Comparison of ENCODE assay signal across 15 cellular contexts in the genomic region with DNA sequence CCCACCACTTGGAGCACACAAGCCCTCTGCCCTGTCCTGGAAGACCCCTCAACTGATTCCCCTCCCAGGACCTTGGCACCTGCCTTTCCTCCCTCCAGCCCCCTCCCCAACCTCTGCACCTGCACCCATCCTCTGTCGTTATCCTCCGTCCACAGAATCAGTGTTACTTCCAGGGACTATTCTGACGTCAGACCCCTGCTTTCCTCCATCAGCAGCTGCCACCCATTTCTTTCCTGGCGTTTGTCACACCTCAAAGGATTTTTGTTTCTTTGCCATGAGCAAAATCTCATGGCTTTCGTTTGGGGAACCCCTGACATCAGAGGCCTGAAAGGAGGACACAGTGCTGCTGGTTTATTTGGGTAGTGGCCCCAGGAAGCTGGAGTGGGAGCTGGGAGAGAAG.
DNase-seq lines count a peak whose midpoint lies in the region; ATAC-seq lines count a peak whose summit lies in the region.
"Had no signal": no experiment of that assay in that cellular context is flagged by ENCODE, and none has a peak within 500 bp of the region (broad histone marks: within the 10 kb centered on the region; RNA-seq: fewer than 3 reads in every experiment).

No MANE protein-coding gene starts in this region.

- H3K4ac ChIP-seq in trophoblast cell (ENCODE audit: low read depth, low read length), result no peak overlapping the region

- ATAC-seq in activated naive CD4-positive, alpha-beta T cell treated with anti-CD3 and anti-CD28 coated beads, Interleukin-2, amount 50 U/mL, for 72 hours, result no peak
- ATAC-seq: CD8-positive, alpha-beta T cell; HCT116 had no signal

- H2AK5ac ChIP-seq in trophoblast cell (ENCODE audit: low read length), result no peak overlapping the region

- intact Hi-C loops in activated T-helper 2 cell treated with anti-CD3 and anti-CD28 coated beads, Interferon-gamma antibody, Interleukin-2, Interleukin-4, amounts not matched to agents 10 μg/mL and 5 μg/mL and 100 μg/mL, durations not matched to agents 14 hours and 24 hours and 36 hours (cut with micrococcal nuclease), result no loop called here
- intact Hi-C loops in dendritic cell treated with granulocyte-macrophage colony-stimulating factor and Interleukin-4, amounts not matched to agents 40 ng/mL and 50 ng/mL, for 4 days (cut with micrococcal nuclease), result no loop called here

- no peak overlapping the region for H3K14ac ChIP-seq in trophoblast cell (ENCODE audit: low read length)

- DNase-seq in activated naive CD4-positive, alpha-beta T cell treated with anti-CD3 and anti-CD28 coated beads, Interleukin-2, amount 50 U/mL, for 72 hours (ENCODE audit: low spot score in 2 of 2), result no peak
- DNase-seq in activated naive CD4-positive, alpha-beta T cell (lab: John Stamatoyannopoulos, UW), result no peak
- DNase-seq in activated T-helper 2 cell treated with anti-CD3 and anti-CD28 coated beads, Interferon-gamma antibody, Interleukin-2, Interleukin-4, amounts not matched to agents 10 μg/mL and 5 μg/mL and 100 μg/mL, durations not matched to agents 14 hours and 24 hours and 36 hours (ENCODE audit: low spot score), result no peak
- no peak for DNase-seq in trophoblast cell
- no peak for DNase-seq in GM03348 (ENCODE audit: low spot score)
- no peak for DNase-seq in NCI-H2107 (lab: John Stamatoyannopoulos, UW)
- DNase-seq: CD8-positive, alpha-beta T cell; COR-L47; DMS153; DMS79 treated with DMSO at 0.1 percent for 48 hours; GDM1; IMR-90 had no signal

- peaks cover 0 to 7% of the 10 kb centered on the region in 2 donors for H3K36me3 Mint-ChIP-seq in activated naive CD4-positive, alpha-beta T cell treated with anti-CD3 and anti-CD28 coated beads, Interleukin-2, amount 50 U/mL, for 72 hours
- H3K36me3 Mint-ChIP-seq in activated T-helper 2 cell treated with anti-CD3 and anti-CD28 coated beads, Interferon-gamma antibody, Interleukin-2, Interleukin-4, amounts not matched to agents 10 μg/mL and 5 μg/mL and 100 μg/mL, durations not matched to agents 14 hours and 24 hours and 36 hours (ENCODE audit: low read depth), result peaks cover 6% of the 10 kb centered on the region
- H3K36me3 Mint-ChIP-seq in dendritic cell treated with granulocyte-macrophage colony-stimulating factor and Interleukin-4, amounts not matched to agents 40 ng/mL and 50 ng/mL, for 4 days (ENCODE audit: low read depth), result peaks cover 12% of the 10 kb centered on the region
- H3K36me3 Mint-ChIP-seq: CD8-positive, alpha-beta T cell had no signal

- H3K4me1 Mint-ChIP-seq in activated T-helper 2 cell treated with anti-CD3 and anti-CD28 coated beads, Interferon-gamma antibody, Interleukin-2, Interleukin-4, amounts not matched to agents 10 μg/mL and 5 μg/mL and 100 μg/mL, durations not matched to agents 14 hours and 24 hours and 36 hours (ENCODE audit: low read depth), result peaks cover 40% of the 10 kb centered on the region
- H3K4me1 Mint-ChIP-seq in dendritic cell treated with granulocyte-macrophage colony-stimulating factor and Interleukin-4, amounts not matched to agents 40 ng/mL and 50 ng/mL, for 4 days (ENCODE audit: low read depth), result peaks cover 79% of the 10 kb centered on the region

- H2AFZ ChIP-seq in trophoblast cell (ENCODE audit: insufficient read depth, low read length, poor library complexity), result no peak overlapping the region

- no peaks in the 10 kb centered on the region for H3K9me3 ChIP-seq in trophoblast cell (ENCODE audit: insufficient read depth, low read depth, low read length)

- H3K9me3 Mint-ChIP-seq in activated naive CD4-positive, alpha-beta T cell treated with anti-CD3 and anti-CD28 coated beads, Interleukin-2, amount 50 U/mL, for 72 hours, result no peaks in the 10 kb centered on the region
- no peaks in the 10 kb centered on the region for H3K9me3 Mint-ChIP-seq in activated T-helper 2 cell treated with anti-CD3 and anti-CD28 coated beads, Interferon-gamma antibody, Interleukin-2, Interleukin-4, amounts not matched to agents 10 μg/mL and 5 μg/mL and 100 μg/mL, durations not matched to agents 14 hours and 24 hours and 36 hours
- no peaks in the 10 kb centered on the region for H3K9me3 Mint-ChIP-seq in dendritic cell treated with granulocyte-macrophage colony-stimulating factor and Interleukin-4, amounts not matched to agents 40 ng/mL and 50 ng/mL, for 4 days
- H3K9me3 Mint-ChIP-seq: CD14-positive monocyte; CD8-positive, alpha-beta T cell had no signal

- no CpG with 5 or more reads among the region's 5 CpGs for WGBS in trophoblast cell (ENCODE audit: extremely low coverage, insufficient coverage, insufficient read length)

- H4K12ac ChIP-seq in trophoblast cell (ENCODE audit: low read depth, low read length), result no peak overlapping the region

- H3K27me3 ChIP-seq in trophoblast cell (ENCODE audit: insufficient read depth, low read length), result no peaks in the 10 kb centered on the region

- no peak overlapping the region for H3K23ac ChIP-seq in trophoblast cell (ENCODE audit: low read length)

- no peaks in the 10 kb centered on the region for H3K27me3 Mint-ChIP-seq in activated T-helper 2 cell treated with anti-CD3 and anti-CD28 coated beads, Interferon-gamma antibody, Interleukin-2, Interleukin-4, amounts not matched to agents 10 μg/mL and 5 μg/mL and 100 μg/mL, durations not matched to agents 14 hours and 24 hours and 36 hours (ENCODE audit: low read depth)
- H3K27me3 Mint-ChIP-seq in dendritic cell treated with granulocyte-macrophage colony-stimulating factor and Interleukin-4, amounts not matched to agents 40 ng/mL and 50 ng/mL, for 4 days, result peaks cover 6% of the 10 kb centered on the region

- no peak overlapping the region for H2BK120ac ChIP-seq in trophoblast cell (ENCODE audit: insufficient read depth, low read length, poor library complexity)

- H3K4me1 ChIP-seq in trophoblast cell (ENCODE audit: control insufficient read depth in 1 of 2, insufficient read depth in 2 of 2, low read length in 2 of 2), result peaks cover 0 to 3% of the 10 kb centered on the region in 2 experiments

- no peak overlapping the region for H3K27ac ChIP-seq in trophoblast cell (ENCODE audit: low read depth, low read length)

- no peak overlapping the region for H4K91ac ChIP-seq in trophoblast cell (ENCODE audit: low read depth, low read length)

- H2BK12ac ChIP-seq in trophoblast cell (ENCODE audit: low read length), result no peak overlapping the region

- H3K79me2 ChIP-seq in trophoblast cell (ENCODE audit: control insufficient read depth, insufficient read depth, low read length, poor library complexity), result no peaks in the 10 kb centered on the region

- H4K8ac ChIP-seq in trophoblast cell (ENCODE audit: low read depth, low read length), result no peak overlapping the region

- peak overlapping the region; percentile 32 to 47 for H3K27ac Mint-ChIP-seq in activated naive CD4-positive, alpha-beta T cell treated with anti-CD3 and anti-CD28 coated beads, Interleukin-2, amount 50 U/mL, for 72 hours
- peak overlapping the region; percentile 26 for H3K27ac Mint-ChIP-seq in activated T-helper 2 cell treated with anti-CD3 and anti-CD28 coated beads, Interferon-gamma antibody, Interleukin-2, Interleukin-4, amounts not matched to agents 10 μg/mL and 5 μg/mL and 100 μg/mL, durations not matched to agents 14 hours and 24 hours and 36 hours
- H3K27ac Mint-ChIP-seq in dendritic cell treated with granulocyte-macrophage colony-stimulating factor and Interleukin-4, amounts not matched to agents 40 ng/mL and 50 ng/mL, for 4 days, result peak overlapping the region; percentile 73
- H3K27ac Mint-ChIP-seq: CD8-positive, alpha-beta T cell had no signal

- H3K4me3 ChIP-seq in trophoblast cell (ENCODE audit: low read depth, low read length), result no peak overlapping the region

- no peaks in the 10 kb centered on the region for H3K79me1 ChIP-seq in trophoblast cell (ENCODE audit: low read length)

- H3K36me3 ChIP-seq in trophoblast cell (ENCODE audit: control insufficient read depth in 1 of 2, insufficient read depth in 2 of 2, low read length in 2 of 2), result no peaks in the 10 kb centered on the region

- no peak overlapping the region for H3K18ac ChIP-seq in trophoblast cell (ENCODE audit: low read length)

- no peak overlapping the region for H3K4me3 Mint-ChIP-seq in activated T-helper 2 cell treated with anti-CD3 and anti-CD28 coated beads, Interferon-gamma antibody, Interleukin-2, Interleukin-4, amounts not matched to agents 10 μg/mL and 5 μg/mL and 100 μg/mL, durations not matched to agents 14 hours and 24 hours and 36 hours (ENCODE audit: low read depth)
- H3K4me3 Mint-ChIP-seq in dendritic cell treated with granulocyte-macrophage colony-stimulating factor and Interleukin-4, amounts not matched to agents 40 ng/mL and 50 ng/mL, for 4 days, result no peak overlapping the region
- H3K4me3 Mint-ChIP-seq: CD14-positive monocyte; CD8-positive, alpha-beta T cell had no signal

- H3K4me2 ChIP-seq in trophoblast cell (ENCODE audit: low read length), result no peak overlapping the region

- peak overlapping the region; percentile 25 for H3K9ac ChIP-seq in trophoblast cell (ENCODE audit: low read length)

- H2BK5ac ChIP-seq in trophoblast cell (ENCODE audit: low read depth, low read length, poor library complexity), result no peak overlapping the region
